Comparison of ENCODE assay signal across 6 cellular contexts in the genomic region with DNA sequence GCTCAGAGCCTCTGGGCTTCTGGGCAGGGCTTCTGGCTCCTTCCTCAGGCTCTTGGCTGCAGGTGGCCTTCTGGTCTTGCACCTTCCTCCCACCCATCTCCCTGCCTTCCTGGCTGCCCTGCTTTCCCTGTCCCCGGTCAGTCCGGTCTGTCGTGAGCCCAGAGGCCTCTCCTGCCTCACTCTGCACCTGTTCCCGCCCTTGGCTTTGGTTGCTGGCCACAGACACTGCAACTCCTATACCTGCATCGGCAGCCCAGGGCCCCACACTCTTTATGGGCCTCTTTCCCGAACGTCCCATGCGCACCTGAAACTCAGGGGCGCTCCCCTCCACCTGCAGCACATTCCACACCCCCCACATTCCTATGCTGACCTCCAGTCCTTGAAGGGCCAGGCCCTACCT. TPM values are rescaled to one million over a fixed set of nuclear protein-coding genes. Genes with fewer than 3 reads are reported as not detected.
"Had no signal": no experiment of that assay in that cellular context is flagged by ENCODE, and none has a peak within 500 bp of the region (broad histone marks: within the 10 kb centered on the region; RNA-seq: fewer than 3 reads in every experiment).

No MANE protein-coding gene starts in this region.

- H3K4me2 ChIP-seq: SK-N-SH had no signal

- H3K9me3 ChIP-seq: SK-N-SH had no signal

- H3K27ac ChIP-seq: HL-60, RWPE1 had no signal

- H3K9ac ChIP-seq: SK-N-SH had no signal

- DNase-seq: NCI-H1048, NCI-H1436 treated with DMSO at 0.1 percent for 48 hours had no signal

RNA-seq across cellular contexts. Expression of a gene that starts 7.9 kb away (rescaled TPM):
- total RNA-seq: LHCN-M2 had no signal
